In the genomic region with DNA sequence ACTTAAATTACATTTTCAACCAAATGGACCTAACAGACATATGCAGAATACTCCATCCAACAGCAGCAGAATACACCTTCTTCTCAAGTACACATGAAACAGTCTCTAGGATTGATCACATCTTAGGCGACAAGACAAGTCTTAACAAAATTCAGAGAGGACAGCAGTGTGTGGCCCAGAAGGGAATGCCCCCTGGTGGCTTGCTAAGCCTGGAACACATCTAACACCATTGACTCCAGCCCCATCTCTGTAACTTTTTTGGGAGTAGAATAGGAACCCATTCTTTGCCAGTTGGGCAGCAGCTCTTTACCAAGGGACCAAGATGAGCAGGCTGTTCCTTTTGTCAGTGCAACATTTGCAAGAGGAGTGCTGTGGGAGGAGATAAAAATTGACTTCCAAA, we compare ENCODE assay signal across 8 cellular contexts.
DNase-seq lines count a peak whose midpoint lies in the region; ATAC-seq lines count a peak whose summit lies in the region.

No MANE protein-coding gene starts in this region.

- H3K9me3 ChIP-seq in CD4-positive, alpha-beta memory T cell (ENCODE audit: control insufficient read depth in 1 of 2, low read length in 2 of 2), result no peaks in the 10 kb centered on the region

- POLR2A ChIA-PET in CD4-positive, alpha-beta memory T cell (lab: Charles Lee; ENCODE audit: partially characterized antibody), result interaction anchor here (1.0 kb wide), 1 partner anchor 12 kb away, joined by 3 read pairs; no protein-coding TSS in a partner anchor

- H3K4me3 Mint-ChIP-seq in CD4-positive, alpha-beta memory T cell, result no peak overlapping the region

- DNase-seq in CD4-positive, alpha-beta memory T cell, result peak; percentile 30 to 46 (median 35)
- DNase-seq in HuH-7 (ENCODE audit: low spot score) (peak; percentile 6), activated T-cell treated with anti-CD3 and anti-CD28 coated beads for 4 hours (peak; percentile 18), globus pallidus (ENCODE audit: low spot score) (peak; percentile 60), NCI-H2196 (lab: John Stamatoyannopoulos, UW; ENCODE audit: unreplicated experiment) (no peak), mucosa of gallbladder (ENCODE audit: low spot score) (no peak)
- DNase-seq in stimulated activated CD4-positive, alpha-beta T cell treated with anti-CD3 and anti-CD28 coated beads, Interleukin-12 subunit alpha, Interleukin-12 subunit beta, amount 100 ng/mL, for 24 hours (ENCODE audit: low read depth in 2 of 2), result peak; percentile 4 to 29

- no peaks in the 10 kb centered on the region for H3K36me3 ChIP-seq in CD4-positive, alpha-beta memory T cell (ENCODE audit: insufficient read depth, low read length)

- peak overlapping the region in 1 of 7 donors; percentile 16 for H3K27ac Mint-ChIP-seq in CD4-positive, alpha-beta memory T cell

- ATAC-seq in GM19372 (IDR thresholded peaks at IDR 0.05; ENCODE audit: low read depth, unreplicated experiment), result peak; percentile 86

- intact Hi-C loops in CD4-positive, alpha-beta memory T cell (cut with micrococcal nuclease), result loop anchor here (1.0 to 5.0 kb wide), 3 partner anchors 203 to 251 kb away; no protein-coding TSS in a partner anchor

- H3K4me1 ChIP-seq in CD4-positive, alpha-beta memory T cell (ENCODE audit: insufficient read depth, low read length), result no peaks in the 10 kb centered on the region

- H3K4me3 ChIP-seq in CD4-positive, alpha-beta memory T cell (ENCODE audit: low read length in 2 of 2), result no peak overlapping the region

- H3K27me3 Mint-ChIP-seq in CD4-positive, alpha-beta memory T cell, result no peaks in the 10 kb centered on the region

- CTCF ChIA-PET in CD4-positive, alpha-beta memory T cell (lab: Charles Lee; ENCODE audit: partially characterized antibody), result interaction anchor here (1.1 to 3.4 kb wide), 8 partner anchors 10 to 252 kb away, joined by 3 to 17 read pairs (median 4); no protein-coding TSS in a partner anchor

- H3K27me3 ChIP-seq in CD4-positive, alpha-beta memory T cell (ENCODE audit: insufficient read depth, low read length), result no peaks in the 10 kb centered on the region

- H3K9me3 Mint-ChIP-seq in CD4-positive, alpha-beta memory T cell, result no peaks in the 10 kb centered on the region

- peaks cover 0 to 17% (median 13%) of the 10 kb centered on the region in 4 donors for H3K4me1 Mint-ChIP-seq in CD4-positive, alpha-beta memory T cell

- no peaks in the 10 kb centered on the region for H3K36me3 Mint-ChIP-seq in CD4-positive, alpha-beta memory T cell

- H3K27ac ChIP-seq in CD4-positive, alpha-beta memory T cell (ENCODE audit: low read depth, low read length), result no peak overlapping the region

Comparison
In these comparisons a context has a peak if more than half of its experiments do, and no peak if none do; other contexts are left out.
1. DNase-seq: peak in CD4-positive, alpha-beta memory T cell (5 of 5), HuH-7 (single experiment), activated T-cell treated with anti-CD3 and anti-CD28 coated beads for 4 hours (single experiment), globus pallidus (single experiment) and stimulated activated CD4-positive, alpha-beta T cell treated with anti-CD3 and anti-CD28 coated beads, Interleukin-12 subunit alpha, Interleukin-12 subunit beta, amount 100 ng/mL, for 24 hours (2 of 2); none in NCI-H2196 (single experiment) and mucosa of gallbladder (single experiment).